ENCODE assay signal across 10 cellular contexts in the genomic region with DNA sequence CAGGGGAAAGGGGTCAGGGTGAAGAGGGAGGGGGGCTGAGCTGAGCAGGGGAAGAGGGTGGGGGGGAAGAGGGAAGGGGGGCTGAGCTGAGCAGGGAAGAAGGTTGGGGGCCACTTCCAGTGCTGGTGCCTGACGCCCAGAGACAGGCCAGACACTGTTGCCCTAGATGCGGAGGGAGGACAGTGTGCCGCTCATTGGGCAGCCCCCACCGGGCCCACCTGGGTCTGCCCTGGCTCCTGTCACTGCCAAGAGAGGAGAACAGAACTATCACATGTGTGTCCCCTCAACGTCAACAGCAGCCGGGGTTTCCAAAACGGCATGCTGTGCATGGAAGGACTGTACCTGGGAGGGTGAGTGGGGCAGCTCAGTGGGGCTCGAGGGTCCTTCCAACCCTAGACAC.
"Had no signal": no experiment of that assay in that cellular context is flagged by ENCODE, and none has a peak within 500 bp of the region (broad histone marks: within the 10 kb centered on the region; RNA-seq: fewer than 3 reads in every experiment).

No MANE protein-coding gene starts in this region.

- FAIRE-seq: K562 had no signal

- H2AFZ ChIP-seq: GM23248 had no signal

- H3K4me3 ChIP-seq: GM23248, HAP-1, K562 had no signal

- H3K9me3 ChIP-seq: HAP-1 had no signal

- H3K4me1 ChIP-seq: HAP-1 had no signal

- H3K4me3 Mint-ChIP-seq: HFFc6 had no signal

- H3K27ac Mint-ChIP-seq: HFFc6 had no signal

- H3K9ac ChIP-seq: GM23248 had no signal

- ATAC-seq: HCT116, K562 had no signal

- H3K36me3 ChIP-seq: HAP-1 had no signal

- DNase-seq: GM23248, GOT3, H7, HFFc6, IMR-90, KG1 had no signal

- H3K27ac ChIP-seq: GM23248, HL-60 had no signal
